Comparison of ENCODE assay signal across 8 cellular contexts in genomic region chr1:25922633-25923567, GRCh38. TPM values are rescaled to one million over a fixed set of nuclear protein-coding genes. Genes with fewer than 3 reads are reported as not detected.
DNase-seq lines count a peak whose midpoint lies in the region; ATAC-seq, FAIRE-seq and TF ChIP-seq lines count a peak whose summit lies in the region.

No MANE protein-coding gene starts in this region.

- no peak overlapping the region for H2AFZ ChIP-seq in HepG2 (ENCODE audit: low read length)

- no peaks in the 10 kb centered on the region for H4K20me1 ChIP-seq in HepG2 (ENCODE audit: insufficient read depth, low read length)

- in situ Hi-C loops in HepG2 (cut with HindIII; ENCODE audit: extremely low pct_ligation_motif_present, low pct_unique_long_range_greater_than_20kb), result no loop called here

- no peak for TF ChIP-seq RAD21 in HepG2 (CRISPR knock-in tag; IDR thresholded peaks at IDR 0.05)

- intact Hi-C loops in CD4-positive, alpha-beta memory T cell (cut with micrococcal nuclease), result loop anchor here (2.0 kb wide), 1 partner anchor 16 kb away; the partner anchor contains the start of gene STMN1
- intact Hi-C loops in dendritic cell treated with granulocyte-macrophage colony-stimulating factor and Interleukin-4, amounts not matched to agents 40 ng/mL and 50 ng/mL, for 4 days (cut with micrococcal nuclease), result no loop called here
- intact Hi-C loops in HepG2 (cut with micrococcal nuclease; ENCODE audit: unreplicated experiment), result no loop called here

- TF ChIP-seq EP300 in HepG2 (IDR thresholded peaks at IDR 0.05; ENCODE audit: low read depth in 2 of 2, low read length in 2 of 2), result no peak
- no peak for TF ChIP-seq EP300 in HepG2 (CRISPR knock-in tag; IDR thresholded peaks at IDR 0.05; ENCODE audit: borderline replicate concordance)

- H3K4me1 Mint-ChIP-seq in CD4-positive, alpha-beta memory T cell, result peaks cover 16 to 30% (median 20%) of the 10 kb centered on the region in 4 donors
- peaks cover 44% of the 10 kb centered on the region for H3K4me1 Mint-ChIP-seq in dendritic cell treated with granulocyte-macrophage colony-stimulating factor and Interleukin-4, amounts not matched to agents 40 ng/mL and 50 ng/mL, for 4 days (ENCODE audit: low read depth)

- H3K4me2 ChIP-seq in HepG2 (ENCODE audit: low read depth, low read length), result peak overlapping the region; percentile 73

- peak overlapping the region; percentile 85 to 92 (median 88) for H3K4me3 Mint-ChIP-seq in CD4-positive, alpha-beta memory T cell
- H3K4me3 Mint-ChIP-seq in dendritic cell treated with granulocyte-macrophage colony-stimulating factor and Interleukin-4, amounts not matched to agents 40 ng/mL and 50 ng/mL, for 4 days, result peak overlapping the region; percentile 74

- no peaks in the 10 kb centered on the region for H3K36me3 Mint-ChIP-seq in CD4-positive, alpha-beta memory T cell
- H3K36me3 Mint-ChIP-seq in dendritic cell treated with granulocyte-macrophage colony-stimulating factor and Interleukin-4, amounts not matched to agents 40 ng/mL and 50 ng/mL, for 4 days (ENCODE audit: low read depth), result no peaks in the 10 kb centered on the region

- H3K4me3 ChIP-seq in CD4-positive, alpha-beta memory T cell (ENCODE audit: low read length in 2 of 2), result peak overlapping the region; percentile 17 to 54
- H3K4me3 ChIP-seq in HepG2 (replicated peaks in 1 of 3; ENCODE audit: insufficient read depth in 1 of 3, low read depth in 2 of 3, low read length in 3 of 3), result peak overlapping the region; percentile 46 to 74 (median 55)

- H3K27me3 Mint-ChIP-seq in CD4-positive, alpha-beta memory T cell, result peaks cover 2 to 3% of the 10 kb centered on the region in 2 donors
- H3K27me3 Mint-ChIP-seq in dendritic cell treated with granulocyte-macrophage colony-stimulating factor and Interleukin-4, amounts not matched to agents 40 ng/mL and 50 ng/mL, for 4 days, result peaks cover 5% of the 10 kb centered on the region

- ATAC-seq in HepG2, result peak; percentile 70
- no peak for ATAC-seq in HG03039 (IDR thresholded peaks at IDR 0.05; ENCODE audit: unreplicated experiment)
- ATAC-seq in HG03045 (IDR thresholded peaks at IDR 0.05; ENCODE audit: unreplicated experiment), result no peak

- H3K27ac Mint-ChIP-seq in CD4-positive, alpha-beta memory T cell, result peak overlapping the region; percentile 49 to 90 (median 65)
- peak overlapping the region; percentile 91 for H3K27ac Mint-ChIP-seq in dendritic cell treated with granulocyte-macrophage colony-stimulating factor and Interleukin-4, amounts not matched to agents 40 ng/mL and 50 ng/mL, for 4 days

- no peaks in the 10 kb centered on the region for H3K27me3 ChIP-seq in CD4-positive, alpha-beta memory T cell (ENCODE audit: insufficient read depth, low read length)
- H3K27me3 ChIP-seq in HepG2 (ENCODE audit: control insufficient read depth in 1 of 2, insufficient read depth in 2 of 2, low read length in 2 of 2), result peaks cover 10 to 29% of the 10 kb centered on the region in 2 experiments

- TF ChIP-seq POLR2A in HepG2 (IDR thresholded peaks at IDR 0.05; ENCODE audit: insufficient read depth in 1 of 2, low read depth in 2 of 2, low read length in 2 of 2), result no peak

- H3K9me3 Mint-ChIP-seq in CD4-positive, alpha-beta memory T cell, result no peaks in the 10 kb centered on the region
- no peaks in the 10 kb centered on the region for H3K9me3 Mint-ChIP-seq in dendritic cell treated with granulocyte-macrophage colony-stimulating factor and Interleukin-4, amounts not matched to agents 40 ng/mL and 50 ng/mL, for 4 days

- H3K27ac ChIP-seq in CD4-positive, alpha-beta memory T cell (ENCODE audit: low read depth, low read length), result no peak overlapping the region
- H3K27ac ChIP-seq in HepG2 (ENCODE audit: extremely low read length, insufficient read depth, low read length), result no peak overlapping the region

- H3K9ac ChIP-seq in HepG2 (ENCODE audit: insufficient read depth, low read depth, low read length), result peak overlapping the region; percentile 28; the same call in 1 of the 2 replicates

- no peaks in the 10 kb centered on the region for H3K36me3 ChIP-seq in CD4-positive, alpha-beta memory T cell (ENCODE audit: insufficient read depth, low read length)
- no peaks in the 10 kb centered on the region for H3K36me3 ChIP-seq in HepG2 (replicated peaks in 1 of 2; ENCODE audit: control insufficient read depth in 1 of 2, insufficient read depth in 2 of 2, low read length in 2 of 2)

- peak; percentile 46 to 60 (median 57) for DNase-seq in CD4-positive, alpha-beta memory T cell
- DNase-seq in LoVo (ENCODE audit: low spot score) (peak; percentile 42), HepG2 (ENCODE audit: low spot score) (no peak)
- DNase-seq in activated CD4-positive, alpha-beta T cell treated with anti-CD3 and anti-CD28 coated beads for 4 hours, result peak; percentile 16 to 29
- DNase-seq in stimulated activated CD4-positive, alpha-beta T cell treated with anti-CD3 and anti-CD28 coated beads, Interleukin-4, amount 100 ng/mL, for 1 hour, result peak; percentile 50

- TF ChIP-seq CTCF in HepG2 (CRISPR knock-in tag; IDR thresholded peaks at IDR 0.05), result no peak

- POLR2A ChIA-PET in CD4-positive, alpha-beta memory T cell (lab: Charles Lee; ENCODE audit: partially characterized antibody), result interaction anchor here (0.7 to 3.9 kb wide), 12 partner anchors 12 to 74 kb away, joined by 3 to 23 read pairs (median 4); partner anchors contain the start of gene PAFAH2
- POLR2A ChIA-PET in HepG2 (lab: Yijun Ruan, JAX), result no interaction called here

- no peaks in the 10 kb centered on the region for H3K9me3 ChIP-seq in CD4-positive, alpha-beta memory T cell (ENCODE audit: control insufficient read depth in 1 of 2, low read length in 2 of 2)
- H3K9me3 ChIP-seq in HepG2 (ENCODE audit: low read length), result no peaks in the 10 kb centered on the region

- peaks cover 31% of the 10 kb centered on the region for H3K4me1 ChIP-seq in CD4-positive, alpha-beta memory T cell (ENCODE audit: insufficient read depth, low read length)
- peaks cover 22% of the 10 kb centered on the region for H3K4me1 ChIP-seq in HepG2 (ENCODE audit: insufficient read depth, low read length)

- no peak for FAIRE-seq in HepG2 (lab: Jason Lieb, UNC)

- 6% methylated on average over 49 of the region's 69 CpGs for WGBS in HepG2 (ENCODE audit: low lambda C conversion rate)

- no peaks in the 10 kb centered on the region for H3K79me2 ChIP-seq in HepG2 (ENCODE audit: insufficient read depth, low read length)

- CTCF ChIA-PET in CD4-positive, alpha-beta memory T cell (lab: Charles Lee; ENCODE audit: partially characterized antibody), result interaction anchor here (0.7 to 3.7 kb wide), 6 partner anchors 19 to 74 kb away, joined by 3 to 22 read pairs (median 4); partner anchors contain the start of gene PAFAH2
- CTCF ChIA-PET in HepG2 (lab: Yijun Ruan, JAX; ENCODE audit: low intra/inter-chr PET ratio, low total read pairs), result no interaction called here

- BruUV-seq in HepG2 (replicated peaks; lab: Mats Ljungman, UMichigan), result no TSS peak

RNA-seq across cellular contexts. Expression of gene STMN1, which starts 16.7 kb away (rescaled TPM):
- 10 to 100 TPM; 34.5 to 37.1 TPM for total RNA-seq in CD4-positive, alpha-beta memory T cell
- 10 to 100 TPM; 53.7 to 85.2 TPM for polyA plus RNA-seq in CD4-positive, alpha-beta memory T cell
- total RNA-seq in HepG2 (2016; rRNA removed; fragmentation: Illumina TruSeq; extraction: Trizol), result 409 and 618 TPM in 2 replicates
- 56.4 and 56.9 TPM in 2 replicates for total RNA-seq in HepG2 (2016; cell fraction: cytosol; rRNA removed; fragmentation: Illumina TruSeq; extraction: Trizol; ENCODE audit: low read depth)
- total RNA-seq in HepG2 (2016; cell fraction: insoluble cytoplasmic fraction; rRNA removed; fragmentation: Illumina TruSeq; extraction: Trizol), result 416 and 627 TPM in 2 replicates
- total RNA-seq in HepG2 (2016; cell fraction: membrane; rRNA removed; fragmentation: Illumina TruSeq; extraction: Trizol), result 77.5 and 91.5 TPM in 2 replicates
- 147 and 152 TPM in 2 replicates for total RNA-seq in HepG2 (2016; cell fraction: nucleus; rRNA removed; fragmentation: Illumina TruSeq; extraction: Trizol)
- 27.3 and 45.9 TPM in 2 replicates for polyA plus RNA-seq in HepG2 (2011; rRNA removed)
- polyA plus RNA-seq in HepG2 (2011; cell fraction: cytosol; rRNA removed), result 14.4 and 19.7 TPM in 2 replicates
- 19.5 and 20.7 TPM in 2 replicates for polyA plus RNA-seq in HepG2 (2011; cell fraction: nucleus; rRNA removed)
- 58.4 and 155 TPM in 2 replicates for polyA plus RNA-seq in HepG2 (2012)
- polyA plus RNA-seq in HepG2 (2016; cell fraction: cytosol; fragmentation: Illumina TruSeq; extraction: Trizol; ENCODE audit: low read depth), result 80.3 and 82.5 TPM in 2 replicates
- polyA plus RNA-seq in HepG2 (2016; cell fraction: insoluble cytoplasmic fraction; fragmentation: Illumina TruSeq; extraction: Trizol; ENCODE audit: low read depth), result 774 and 823 TPM in 2 replicates
- polyA plus RNA-seq in HepG2 (2016; cell fraction: membrane; fragmentation: Illumina TruSeq; extraction: Trizol; ENCODE audit: low read depth), result 86.8 and 89.3 TPM in 2 replicates
- 316 and 323 TPM in 2 replicates for polyA plus RNA-seq in HepG2 (2016; cell fraction: nucleus; fragmentation: Illumina TruSeq; extraction: Trizol; ENCODE audit: insufficient read depth, low read depth)
- 11.3 and 32.5 TPM in 2 replicates for polyA minus RNA-seq in HepG2 (2011; rRNA and poly(A)+ RNA removed; ENCODE audit: low replicate concordance)
- polyA minus RNA-seq in HepG2 (2011; cell fraction: cytosol; rRNA and poly(A)+ RNA removed), result 18.3 and 20.7 TPM in 2 replicates
- polyA minus RNA-seq in HepG2 (2011; cell fraction: nucleus; rRNA and poly(A)+ RNA removed), result 22.0 and 32.7 TPM in 2 replicates

RNA-seq across cellular contexts. Expression of gene PAQR7, which starts 47.4 kb away (rescaled TPM):
- 1 to 10 TPM; 2.1 to 2.6 TPM for total RNA-seq in CD4-positive, alpha-beta memory T cell
- under 1 TPM in 1 of 2 donors, not detected in 1; 0.29 TPM for polyA plus RNA-seq in CD4-positive, alpha-beta memory T cell
- 6.0 and 13.2 TPM in 2 replicates for total RNA-seq in HepG2 (2016; rRNA removed; fragmentation: Illumina TruSeq; extraction: Trizol)
- 4.1 and 4.7 TPM in 2 replicates for total RNA-seq in HepG2 (2016; cell fraction: cytosol; rRNA removed; fragmentation: Illumina TruSeq; extraction: Trizol; ENCODE audit: low read depth)
- 6.2 and 13.0 TPM in 2 replicates for total RNA-seq in HepG2 (2016; cell fraction: insoluble cytoplasmic fraction; rRNA removed; fragmentation: Illumina TruSeq; extraction: Trizol)
- total RNA-seq in HepG2 (2016; cell fraction: membrane; rRNA removed; fragmentation: Illumina TruSeq; extraction: Trizol), result 10.2 and 10.4 TPM in 2 replicates
- 8.2 and 9.4 TPM in 2 replicates for total RNA-seq in HepG2 (2016; cell fraction: nucleus; rRNA removed; fragmentation: Illumina TruSeq; extraction: Trizol)
- 16.6 and 20.2 TPM in 2 replicates for polyA plus RNA-seq in HepG2 (2011; rRNA removed)
- 19.1 and 22.5 TPM in 2 replicates for polyA plus RNA-seq in HepG2 (2011; cell fraction: cytosol; rRNA removed)
- polyA plus RNA-seq in HepG2 (2011; cell fraction: nucleus; rRNA removed), result 17.0 and 18.5 TPM in 2 replicates
- polyA plus RNA-seq in HepG2 (2012), result 13.9 and 14.2 TPM in 2 replicates
- polyA plus RNA-seq in HepG2 (2016; cell fraction: cytosol; fragmentation: Illumina TruSeq; extraction: Trizol; ENCODE audit: low read depth), result 2.4 TPM in 2 replicates
- polyA plus RNA-seq in HepG2 (2016; cell fraction: insoluble cytoplasmic fraction; fragmentation: Illumina TruSeq; extraction: Trizol; ENCODE audit: low read depth), result 4.5 and 5.3 TPM in 2 replicates
- polyA plus RNA-seq in HepG2 (2016; cell fraction: membrane; fragmentation: Illumina TruSeq; extraction: Trizol; ENCODE audit: low read depth), result 5.2 and 5.6 TPM in 2 replicates
- polyA plus RNA-seq in HepG2 (2016; cell fraction: nucleus; fragmentation: Illumina TruSeq; extraction: Trizol; ENCODE audit: insufficient read depth, low read depth), result 19.6 and 20.2 TPM in 2 replicates
- polyA minus RNA-seq in HepG2 (2011; rRNA and poly(A)+ RNA removed; ENCODE audit: low replicate concordance), result 21.8 and 127 TPM in 2 replicates
- 28.0 and 29.7 TPM in 2 replicates for polyA minus RNA-seq in HepG2 (2011; cell fraction: cytosol; rRNA and poly(A)+ RNA removed)
- 6.8 and 10.7 TPM in 2 replicates for polyA minus RNA-seq in HepG2 (2011; cell fraction: nucleus; rRNA and poly(A)+ RNA removed)
